16 cellular contexts compared by ENCODE assay signal in the genomic region with DNA sequence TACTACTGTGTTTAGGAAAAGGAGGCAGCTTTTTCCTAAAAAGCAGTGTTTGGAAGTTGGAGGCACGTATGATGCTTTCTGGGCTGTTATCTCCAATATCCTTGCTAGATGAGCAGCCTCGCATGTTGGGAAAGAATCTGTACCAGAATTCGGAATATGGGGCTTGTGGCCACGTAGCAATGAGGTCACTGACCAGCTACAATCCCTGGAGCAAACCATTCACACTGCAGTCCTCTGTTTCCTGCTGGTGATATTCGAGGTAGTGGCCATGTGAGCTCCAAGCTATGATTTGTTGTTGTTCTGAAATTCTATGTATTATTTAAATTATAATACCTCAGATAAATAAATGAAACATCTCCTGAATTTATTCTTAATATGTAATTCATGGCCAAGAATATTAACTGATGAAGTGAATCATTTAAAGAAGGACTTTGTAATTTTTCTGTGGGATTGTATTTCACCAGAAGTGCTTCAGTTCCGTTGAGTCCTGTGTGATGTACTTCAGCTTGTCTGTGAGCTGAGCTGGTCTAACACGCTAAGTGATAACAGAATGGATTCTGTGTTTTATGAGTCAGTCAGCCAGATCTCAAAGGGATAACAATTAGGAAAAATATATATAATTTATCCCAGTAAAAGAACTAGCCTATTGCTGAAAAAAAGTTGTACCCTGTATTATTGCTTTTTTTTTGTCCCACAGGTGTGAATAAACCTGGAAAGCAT.
DNase-seq lines count a peak whose midpoint lies in the region; ATAC-seq and TF ChIP-seq lines count a peak whose summit lies in the region.
"Had no signal": no experiment of that assay in that cellular context is flagged by ENCODE, and none has a peak within 500 bp of the region (broad histone marks: within the 10 kb centered on the region; RNA-seq: fewer than 3 reads in every experiment).

No MANE protein-coding gene starts in this region.

- H3K4me3 ChIP-seq in SJSA1 (no peak overlapping the region), fibroblast of pulmonary artery (replicated peaks; ENCODE audit: low read depth, low read length) (no peak overlapping the region)
- H3K4me3 ChIP-seq: ascending aorta, vagina had no signal

- H3K36me3 ChIP-seq in SJSA1, result no peaks in the 10 kb centered on the region
- H3K36me3 ChIP-seq: ascending aorta, vagina had no signal

- no peaks in the 10 kb centered on the region for H3K9me3 ChIP-seq in SJSA1 (replicated peaks)
- H3K9me3 ChIP-seq: ascending aorta, vagina had no signal

- H3K27me3 ChIP-seq in SJSA1 (replicated peaks), result no peaks in the 10 kb centered on the region
- H3K27me3 ChIP-seq: ascending aorta, vagina had no signal

- DNase-seq in H4 (ENCODE audit: low spot score) (peak; percentile 9), SJSA1 (ENCODE audit: low read depth in 1 of 2, low spot score in 2 of 2) (no peak), fibroblast of pulmonary artery (ENCODE audit: low read depth) (peak; percentile 15), renal cortical epithelial cell (ENCODE audit: low read depth) (peak; percentile 39), sciatic nerve (ENCODE audit: low spot score) (no peak), cardiac septum (ENCODE audit: low spot score) (no peak)
- DNase-seq: activated effector memory CD4-positive, alpha-beta T cell treated with anti-CD3 and anti-CD28 coated beads, Interleukin-2, amount 50 U/mL, for 16 hours; C1 segment of cervical spinal cord; NCI-H187 treated with DMSO at 0.1 percent for 48 hours; NCI-H69; occipital lobe; stimulated activated naive CD8-positive, alpha-beta T cell treated with anti-CD3 and anti-CD28 coated beads, Interleukin-15, Interleukin-2, amounts not matched to agents 100 U/mL and 50 U/mL, for 24 hours; T-cell had no signal

- TF ChIP-seq CTCF in fibroblast of pulmonary artery (IDR thresholded peaks at IDR 0.05; ENCODE audit: low read length, missing control alignments), result no peak

- no peak for ATAC-seq in GM19455 (IDR thresholded peaks at IDR 0.05; ENCODE audit: unreplicated experiment)
- ATAC-seq in sciatic nerve, result no peak
- ATAC-seq: stimulated activated naive CD8-positive, alpha-beta T cell treated with anti-CD3 and anti-CD28 coated beads, Interleukin-15, Interleukin-2, amounts not matched to agents 100 U/mL and 50 U/mL, for 24 hours; T-cell had no signal

- intact Hi-C loops in sciatic nerve (cut with DNase I), result no loop called here
- intact Hi-C loops in cardiac septum (cut with DNase I), result no loop called here

- H3K27ac ChIP-seq in SJSA1, result peak overlapping the region; percentile 53
- H3K27ac ChIP-seq: ascending aorta, vagina had no signal

- peaks cover 30% of the 10 kb centered on the region for H3K4me1 ChIP-seq in SJSA1 (replicated peaks)
- H3K4me1 ChIP-seq: ascending aorta, vagina had no signal

Comparison
In these comparisons a context has a peak if more than half of its experiments do, and no peak if none do; other contexts are left out.
1. DNase-seq: peak in H4 (single experiment), fibroblast of pulmonary artery (single experiment) and renal cortical epithelial cell (single experiment); none in SJSA1 (0 of 2), sciatic nerve (single experiment) and cardiac septum (single experiment).